19 cellular contexts compared by ENCODE assay signal in the genomic region with DNA sequence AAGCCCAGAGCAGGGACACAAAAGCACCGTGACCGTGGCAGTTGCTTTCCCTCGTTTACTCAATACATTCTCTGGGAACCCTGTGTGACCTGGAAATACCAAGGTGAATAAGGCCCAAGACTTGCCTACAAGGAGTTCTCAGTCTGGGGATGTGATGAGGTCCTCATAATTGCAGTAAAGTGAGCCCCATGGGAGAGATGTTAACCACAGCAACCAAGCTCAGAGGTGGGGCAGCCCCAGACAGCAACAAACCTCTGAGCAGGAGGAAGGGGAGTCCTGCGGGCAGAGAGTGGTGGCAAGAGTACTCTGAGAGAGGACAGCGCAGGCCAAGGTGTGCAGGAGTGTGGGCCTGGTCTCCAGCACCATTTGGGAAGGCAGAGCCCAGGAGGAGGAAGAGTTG.
DNase-seq lines count a peak whose midpoint lies in the region; ATAC-seq and TF ChIP-seq lines count a peak whose summit lies in the region.
"Had no signal": no experiment of that assay in that cellular context is flagged by ENCODE, and none has a peak within 500 bp of the region (broad histone marks: within the 10 kb centered on the region; RNA-seq: fewer than 3 reads in every experiment).

No MANE protein-coding gene starts in this region.

- no peak for TF ChIP-seq EP300 in esophagus muscularis mucosa (IDR thresholded peaks at IDR 0.05)

- no peaks in the 10 kb centered on the region for H3K27me3 ChIP-seq in esophagus muscularis mucosa
- H3K27me3 ChIP-seq: gastroesophageal sphincter, uterus had no signal

- intact Hi-C loops in esophagus muscularis mucosa (cut with DNase I) = no loop called here

- ATAC-seq in GM21360 (IDR thresholded peaks at IDR 0.05; ENCODE audit: unreplicated experiment) (peak; percentile 58), HG02981 (IDR thresholded peaks at IDR 0.05; ENCODE audit: unreplicated experiment) (peak; percentile 66), HG03045 (IDR thresholded peaks at IDR 0.05; ENCODE audit: unreplicated experiment) (no peak)
- ATAC-seq: T-cell had no signal

- H3K4me3 ChIP-seq in esophagus muscularis mucosa = no peak overlapping the region
- H3K4me3 ChIP-seq: gastroesophageal sphincter, PC-9, uterus had no signal

- DNase-seq in GM13976 (ENCODE audit: low spot score) = peak; percentile 17
- peak; percentile 80 for DNase-seq in esophagus muscularis mucosa (ENCODE audit: extremely low spot score)
- DNase-seq in OCI-M2 (lab: John Stamatoyannopoulos, UW; ENCODE audit: unreplicated experiment) = no peak
- no peak for DNase-seq in DMS114 treated with DMSO at 0.1 percent for 48 hours (lab: John Stamatoyannopoulos, UW; ENCODE audit: unreplicated experiment)
- DNase-seq in dermis blood vessel endothelial cell = no peak
- DNase-seq: activated CD4-positive, alpha-beta T cell treated with anti-CD3 and anti-CD28 coated beads for 1 hour; C1 segment of cervical spinal cord; effector CD8-positive, alpha-beta T cell; MM.1S; NCI-H82; occipital lobe; SIG-M5; T-cell; uterus had no signal

- no peaks in the 10 kb centered on the region for H3K9me3 ChIP-seq in esophagus muscularis mucosa
- H3K9me3 ChIP-seq: gastroesophageal sphincter, uterus had no signal

- H3K36me3 ChIP-seq in esophagus muscularis mucosa = no peaks in the 10 kb centered on the region
- H3K36me3 ChIP-seq: gastroesophageal sphincter, uterus had no signal

- in situ Hi-C loops in GM13976 (cut with MboI; ENCODE audit: low sequenced_read_pairs, unreplicated experiment) = no loop called here

- peaks cover 0 to 8% (median 4%) of the 10 kb centered on the region in 4 donors for H3K4me1 ChIP-seq in esophagus muscularis mucosa
- H3K4me1 ChIP-seq: uterus had no signal

- H3K27ac ChIP-seq in esophagus muscularis mucosa (replicated peaks in 1 of 4) = no peak overlapping the region
- H3K27ac ChIP-seq: gastroesophageal sphincter, PC-9, uterus had no signal

- TF ChIP-seq CTCF in GM13976 (IDR thresholded peaks at IDR 0.05; ENCODE audit: borderline replicate concordance, control extremely low read depth, extremely low read depth, insufficient read depth, missing control alignments) = no peak
- TF ChIP-seq CTCF in esophagus muscularis mucosa (IDR thresholded peaks at IDR 0.05) = no peak

- TF ChIP-seq POLR2A in esophagus muscularis mucosa (IDR thresholded peaks at IDR 0.05; ENCODE audit: low read depth) = no peak

- WGBS in esophagus muscularis mucosa = 66% methylated on average over 5 of the region's 5 CpGs

Comparison
In these comparisons a context has a peak if more than half of its experiments do, and no peak if none do; other contexts are left out.
1. DNase-seq: peak in GM13976 (single experiment) and esophagus muscularis mucosa (single experiment); none in OCI-M2 (single experiment), DMS114 treated with DMSO at 0.1 percent for 48 hours (single experiment) and dermis blood vessel endothelial cell (single experiment).